In the genomic region with DNA sequence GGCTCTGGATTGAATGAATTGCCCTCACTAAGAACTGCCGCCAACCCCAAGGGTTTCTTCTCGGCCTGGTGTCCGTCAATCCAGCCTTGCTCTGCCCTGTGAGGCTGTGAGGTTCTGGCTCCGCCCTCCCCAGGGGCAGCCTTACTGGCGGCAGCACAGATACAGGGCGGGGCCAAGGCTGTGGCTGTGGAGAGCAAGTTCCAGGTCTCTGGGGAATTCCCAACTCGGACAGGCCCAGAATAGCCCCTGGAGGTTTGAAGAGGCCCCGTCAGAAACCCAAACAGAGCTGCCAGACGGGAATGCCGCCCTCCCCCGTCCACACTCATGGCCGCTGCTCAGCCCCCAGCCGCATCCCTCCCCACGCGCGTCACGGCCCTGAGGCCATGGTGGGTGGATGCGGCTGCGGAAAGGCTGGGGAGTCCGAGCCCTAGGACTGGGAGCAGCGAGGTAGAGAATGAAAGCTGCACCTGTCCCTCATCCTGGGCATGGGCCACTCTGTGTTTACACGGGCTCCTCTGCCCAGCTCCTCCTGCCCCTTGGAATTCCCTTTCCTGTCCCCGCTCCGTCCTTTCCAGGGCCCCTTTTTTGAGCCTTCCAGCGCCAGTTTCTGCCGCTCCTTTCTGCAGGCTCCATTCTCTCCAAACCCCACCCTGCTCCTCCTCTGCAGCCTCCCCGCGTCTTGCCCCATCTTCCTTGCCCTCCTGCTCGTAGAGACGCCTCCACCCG, we compare ENCODE assay signal across 8 cellular contexts. TPM values are rescaled to one million over a fixed set of nuclear protein-coding genes. Genes with fewer than 3 reads are reported as not detected.
A peak's percentile ranks its signal among the peaks of the same experiment; 100 is the strongest.
DNase-seq lines count a peak whose midpoint lies in the region; ATAC-seq, FAIRE-seq and TF ChIP-seq lines count a peak whose summit lies in the region.

No MANE protein-coding gene starts in this region.

- H2BK120ac ChIP-seq in H1 (replicated peaks; ENCODE audit: low read depth, low read length), result no peak overlapping the region

- 1% methylated on average over 31 of the region's 31 CpGs; no CpG with 5 or more reads in 1 of the 2 experiments for WGBS in H1 (ENCODE audit: extremely low coverage in 1 of 2, insufficient coverage in 1 of 2, insufficient read length in 1 of 2, insufficient replicate concordance in 2 of 2, low coverage in 1 of 2, low lambda C conversion rate in 2 of 2, missing lambda C conversion rate in 1 of 2), 2 experiments

- intact Hi-C loops in lower lobe of right lung (cut with DNase I), result no loop called here

- H4K20me1 ChIP-seq in H1 (replicated peaks in 1 of 2; ENCODE audit: control insufficient read depth in 1 of 2, insufficient read depth in 2 of 2, low read length in 2 of 2), result peaks cover 15 to 21% of the 10 kb centered on the region in 2 experiments

- POLR2A ChIA-PET in GM10248 (lab: Yijun Ruan, JAX), result interaction anchor here (0.6 to 2.0 kb wide), 2 partner anchors 10 to 43 kb away, joined by 5 read pairs; no protein-coding TSS in a partner anchor
- POLR2A ChIA-PET in H1 (lab: Charles Lee; ENCODE audit: partially characterized antibody), result interaction anchor here (0.6 to 4.0 kb wide), 17 partner anchors 9 to 220 kb away, joined by 3 to 31 read pairs (median 4); a partner anchor contains a TSS

- H3K79me2 ChIP-seq in H1 (ENCODE audit: control insufficient read depth in 1 of 2, insufficient read depth in 2 of 2, low read length in 2 of 2), result peaks cover 7 to 30% of the 10 kb centered on the region in 2 experiments

- H3K4me1 ChIP-seq in H1 (replicated peaks in 1 of 4; ENCODE audit: control insufficient read depth in 3 of 4, insufficient read depth in 4 of 4, low read length in 3 of 4) (peaks cover 0 to 52% (median 42%) of the 10 kb centered on the region in 4 experiments; a peak in 6 of 7 replicates), lower lobe of right lung (peaks cover 61% of the 10 kb centered on the region)

- peaks cover 6 to 25% (median 10%) of the 10 kb centered on the region in 4 experiments for H3K36me3 ChIP-seq in H1 (ENCODE audit: control insufficient read depth in 2 of 4, insufficient read depth in 4 of 4, low read length in 3 of 4)
- peaks cover 21% of the 10 kb centered on the region for H3K36me3 ChIP-seq in lower lobe of right lung

- H2AFZ ChIP-seq in H1 (ENCODE audit: low read length), result no peak overlapping the region

- no peaks in the 10 kb centered on the region; the same call in 1 of the 2 replicates for H3K79me1 ChIP-seq in H1 (ENCODE audit: low read depth, low read length)

- H3K27ac ChIP-seq in H1 (ENCODE audit: low read depth, low read length), result peak overlapping the region; percentile 64
- peak overlapping the region; percentile 80 for H3K27ac ChIP-seq in lower lobe of right lung

- ATAC-seq in HG03108 (IDR thresholded peaks at IDR 0.05; ENCODE audit: unreplicated experiment) (peak; percentile 39), lower lobe of right lung (peak; percentile 79 to 80), GM19452 (IDR thresholded peaks at IDR 0.05; ENCODE audit: unreplicated experiment) (no peak)

- H3K9me3 ChIP-seq in H1 (ENCODE audit: insufficient read depth in 2 of 2, low read depth in 1 of 2, low read length in 1 of 2) (no peaks in the 10 kb centered on the region), lower lobe of right lung (no peaks in the 10 kb centered on the region)

- no peak for TF ChIP-seq EP300 in H1 (IDR thresholded peaks at IDR 0.05; ENCODE audit: borderline replicate concordance in 1 of 2, low read depth in 2 of 2, low read length in 2 of 2)

- H4K5ac ChIP-seq in H1 (ENCODE audit: insufficient read length, low read depth, low read length), result peak overlapping the region; percentile 73

- no peak overlapping the region for H2BK20ac ChIP-seq in H1 (ENCODE audit: low read length)

- peak overlapping the region; percentile 19; the same call in 1 of the 2 replicates for H2BK12ac ChIP-seq in H1 (ENCODE audit: low read depth, low read length)

- no peak for TF ChIP-seq RAD21 in H1 (IDR thresholded peaks at IDR 0.05 in 1 of 2, conservative IDR thresholded peaks at IDR 0.05 in 1 of 2; ENCODE audit: low read depth in 2 of 2, low read length in 2 of 2)

- H3K23me2 ChIP-seq in H1 (ENCODE audit: low read depth, low read length), result peaks cover 36% of the 10 kb centered on the region

- TF ChIP-seq CTCF in GM10248 (IDR thresholded peaks at IDR 0.05; ENCODE audit: control extremely low read depth, extremely low read depth, low read depth, missing control alignments) (no peak), H1 (IDR thresholded peaks at IDR 0.05; ENCODE audit: control extremely low read depth in 1 of 3, insufficient read depth in 1 of 3, low read depth in 1 of 3, low read length in 3 of 3) (no peak), lower lobe of right lung (IDR thresholded peaks at IDR 0.05) (no peak)

- H3K4ac ChIP-seq in H1 (replicated peaks; ENCODE audit: insufficient read length, low read depth, low read length), result peak overlapping the region; percentile 65

- H3K27me3 ChIP-seq in H1 (replicated peaks in 1 of 4; ENCODE audit: control insufficient read depth in 3 of 4, extremely low read depth in 1 of 4, insufficient read depth in 3 of 4, low read length in 3 of 4) (no peaks in the 10 kb centered on the region), lower lobe of right lung (ENCODE audit: low read depth) (no peaks in the 10 kb centered on the region)

- DNase-seq in GM10248 (ENCODE audit: extremely low spot score) (peak; percentile 89), NCI-H526 (lab: John Stamatoyannopoulos, UW) (peak; percentile 96 to 99), H1 (ENCODE audit: low read depth in 1 of 2, low spot score in 2 of 2) (peak; percentile 86 to 90), lower lobe of right lung (peak; percentile 98)
- peak; percentile 87 to 92 for DNase-seq in activated CD4-positive, alpha-beta T cell treated with anti-CD3 and anti-CD28 coated beads, Interleukin-2, amount 50 U/mL, for 48 hours
- peak in 2 of 3 experiments; percentile 43 to 84 for DNase-seq in stimulated activated CD4-positive, alpha-beta T cell treated with anti-CD3 and anti-CD28 coated beads, TNF-alpha, amount 100 ng/mL, for 24 hours (ENCODE audit: low read depth in 3 of 3)

- CTCF ChIA-PET in GM10248 (lab: Yijun Ruan, JAX) (interaction anchor here (1.0 kb wide), 1 partner anchor 21 kb away, joined by 3 read pairs; no protein-coding TSS in a partner anchor), H1 (lab: Charles Lee; ENCODE audit: partially characterized antibody) (interaction anchor here (1.1 kb wide), 1 partner anchor 37 kb away, joined by 5 read pairs; no protein-coding TSS in a partner anchor)

- no peak overlapping the region for H3K23ac ChIP-seq in H1 (ENCODE audit: insufficient read length)

- peak overlapping the region; percentile 74 for H4K8ac ChIP-seq in H1 (ENCODE audit: extremely low read depth, insufficient read depth, low read length)

- FAIRE-seq in H1 (lab: Jason Lieb, UNC), result peak; percentile 94

- peak overlapping the region; percentile 92; the same call in 1 of the 2 replicates for H2BK5ac ChIP-seq in H1 (ENCODE audit: low read depth, low read length)

- peak overlapping the region; percentile 91 to 92 for H3K4me2 ChIP-seq in H1 (ENCODE audit: insufficient read depth in 1 of 2, low read depth in 2 of 2, low read length in 2 of 2)

- no peak overlapping the region for H3K56ac ChIP-seq in H1 (replicated peaks; ENCODE audit: insufficient read length, low read depth, low read length)

- no peak overlapping the region for H2AK5ac ChIP-seq in H1 (ENCODE audit: low read depth, low read length)

- peak overlapping the region; percentile 65 for H3K18ac ChIP-seq in H1 (ENCODE audit: extremely low read depth, low read length)

- peak overlapping the region; percentile 90 for H4K91ac ChIP-seq in H1 (replicated peaks; ENCODE audit: insufficient read length, low read length)

- H3K4me3 ChIP-seq in H1 (ENCODE audit: extremely low read depth in 1 of 4, insufficient read depth in 2 of 4, low read depth in 3 of 4, low read length in 4 of 4), result peak overlapping the region; percentile 75 to 85 (median 82)
- peak overlapping the region; percentile 61 for H3K4me3 ChIP-seq in lower lobe of right lung

- H3K14ac ChIP-seq in H1 (ENCODE audit: insufficient read length), result no peak overlapping the region

- TF ChIP-seq POLR2A in H1 (IDR thresholded peaks at IDR 0.05; ENCODE audit: control extremely low read depth in 1 of 2, low read depth in 2 of 2, low read length in 2 of 2), result peak in 1 of 2 experiments; percentile 78; a peak in 1 of 3 replicates

- H3K9ac ChIP-seq in H1 (replicated peaks in 1 of 4; ENCODE audit: extremely low read depth in 1 of 4, low read depth in 3 of 4, low read length in 3 of 4), result peak overlapping the region in 3 of 4 experiments; percentile 26 to 48 (median 45); a peak in 4 of 7 replicates

- no peak overlapping the region; the same call in 1 of the 2 replicates for H2BK15ac ChIP-seq in H1 (ENCODE audit: low read length)

RNA-seq across cellular contexts. Expression of a gene that starts 0.7 kb away (rescaled TPM):
- 12.8 and 16.6 TPM in 2 replicates for total RNA-seq in H1 (2021; fragmentation: NEBNext Ultra II Directional; extraction: Animal tissue kit (Norgen Biotek cat#: 25700))
- polyA plus RNA-seq in H1 (2011; rRNA removed), result 32.6 and 49.7 TPM in 2 replicates
- 36.1 TPM for polyA plus RNA-seq in H1 (2011; cell fraction: cytosol; rRNA removed)
- 233 TPM for polyA plus RNA-seq in H1 (2011; cell fraction: nucleus; rRNA removed)
- 25.4 to 32.2 TPM (median 26.8 TPM) in 4 replicates for polyA plus RNA-seq in H1 (2012, experiment 1 of 2)
- 12.5 TPM for polyA plus RNA-seq in H1 (2012, experiment 2 of 2)
- polyA plus RNA-seq in H1 (2013, experiment 1 of 2), result 16.5 TPM
- polyA plus RNA-seq in H1 (2013, experiment 2 of 2), result 13.8 TPM
- polyA minus RNA-seq in H1 (2011; rRNA and poly(A)+ RNA removed), result 4.5 and 8.5 TPM in 2 replicates
- polyA minus RNA-seq in H1 (2011; cell fraction: cytosol; rRNA and poly(A)+ RNA removed), result 5.9 TPM
- 29.9 TPM for polyA minus RNA-seq in H1 (2011; cell fraction: nucleus; rRNA and poly(A)+ RNA removed)
- total RNA-seq in lower lobe of right lung, result 3.2 TPM

RNA-seq across cellular contexts. Expression of a gene that starts 4.6 kb away (rescaled TPM):
- 56.4 and 56.6 TPM in 2 replicates for total RNA-seq in H1 (2021; fragmentation: NEBNext Ultra II Directional; extraction: Animal tissue kit (Norgen Biotek cat#: 25700))
- polyA plus RNA-seq in H1 (2011; rRNA removed), result 35.4 and 53.5 TPM in 2 replicates
- polyA plus RNA-seq in H1 (2011; cell fraction: cytosol; rRNA removed), result 61.5 TPM
- polyA plus RNA-seq in H1 (2011; cell fraction: nucleus; rRNA removed), result 143 TPM
- polyA plus RNA-seq in H1 (2012, experiment 1 of 2), result 53.2 to 67.0 TPM (median 62.3 TPM) in 4 replicates
- polyA plus RNA-seq in H1 (2012, experiment 2 of 2), result 60.2 TPM
- polyA plus RNA-seq in H1 (2013, experiment 1 of 2), result 43.2 TPM
- polyA plus RNA-seq in H1 (2013, experiment 2 of 2), result 44.5 TPM
- polyA minus RNA-seq in H1 (2011; rRNA and poly(A)+ RNA removed), result 5.8 and 8.3 TPM in 2 replicates
- polyA minus RNA-seq in H1 (2011; cell fraction: cytosol; rRNA and poly(A)+ RNA removed), result 19.6 TPM
- polyA minus RNA-seq in H1 (2011; cell fraction: nucleus; rRNA and poly(A)+ RNA removed), result 30.1 TPM
- total RNA-seq in lower lobe of right lung, result 18.1 TPM

RNA-seq across cellular contexts. Expression of a gene that starts 5.0 kb away (rescaled TPM):
- total RNA-seq in H1 (2021; fragmentation: NEBNext Ultra II Directional; extraction: Animal tissue kit (Norgen Biotek cat#: 25700)), result 376 and 380 TPM in 2 replicates
- polyA plus RNA-seq in H1 (2011; rRNA removed), result 219 and 357 TPM in 2 replicates
- 226 TPM for polyA plus RNA-seq in H1 (2011; cell fraction: cytosol; rRNA removed)
- polyA plus RNA-seq in H1 (2011; cell fraction: nucleus; rRNA removed), result 465 TPM
- 359 to 553 TPM (median 440 TPM) in 4 replicates for polyA plus RNA-seq in H1 (2012, experiment 1 of 2)
- polyA plus RNA-seq in H1 (2012, experiment 2 of 2), result 327 TPM
- 126 TPM for polyA plus RNA-seq in H1 (2013, experiment 1 of 2)
- polyA plus RNA-seq in H1 (2013, experiment 2 of 2), result 116 TPM
- 294 and 426 TPM in 2 replicates for polyA minus RNA-seq in H1 (2011; rRNA and poly(A)+ RNA removed)
- 315 TPM for polyA minus RNA-seq in H1 (2011; cell fraction: cytosol; rRNA and poly(A)+ RNA removed)
- polyA minus RNA-seq in H1 (2011; cell fraction: nucleus; rRNA and poly(A)+ RNA removed), result 159 TPM
- 169 TPM for total RNA-seq in lower lobe of right lung

RNA-seq across cellular contexts. Expression of a gene that starts 8.9 kb away (rescaled TPM):
- 1.9 and 2.9 TPM in 2 replicates for total RNA-seq in H1 (2021; fragmentation: NEBNext Ultra II Directional; extraction: Animal tissue kit (Norgen Biotek cat#: 25700))
- 1.9 and 4.3 TPM in 2 replicates for polyA plus RNA-seq in H1 (2011; rRNA removed)
- 4.8 TPM for polyA plus RNA-seq in H1 (2011; cell fraction: cytosol; rRNA removed)
- polyA plus RNA-seq in H1 (2011; cell fraction: nucleus; rRNA removed), result 18.5 TPM
- 2.4 to 5.6 TPM (median 3.9 TPM) in 4 replicates for polyA plus RNA-seq in H1 (2012, experiment 1 of 2)
- 1.9 TPM for polyA plus RNA-seq in H1 (2012, experiment 2 of 2)
- polyA plus RNA-seq in H1 (2013, experiment 1 of 2), result 1.4 TPM
- 1.6 TPM for polyA plus RNA-seq in H1 (2013, experiment 2 of 2)
- 6.9 and 15.2 TPM in 2 replicates for polyA minus RNA-seq in H1 (2011; rRNA and poly(A)+ RNA removed)
- 4.5 TPM for polyA minus RNA-seq in H1 (2011; cell fraction: cytosol; rRNA and poly(A)+ RNA removed)
- polyA minus RNA-seq in H1 (2011; cell fraction: nucleus; rRNA and poly(A)+ RNA removed), result 3.7 TPM
- total RNA-seq in lower lobe of right lung, result 248 TPM

RNA-seq across cellular contexts. Expression of a gene that starts 20.8 kb away (rescaled TPM):
- total RNA-seq in H1 (2021; fragmentation: NEBNext Ultra II Directional; extraction: Animal tissue kit (Norgen Biotek cat#: 25700)), result 142 and 145 TPM in 2 replicates
- polyA plus RNA-seq in H1 (2011; rRNA removed), result 139 and 161 TPM in 2 replicates
- polyA plus RNA-seq in H1 (2011; cell fraction: cytosol; rRNA removed), result 178 TPM
- 343 TPM for polyA plus RNA-seq in H1 (2011; cell fraction: nucleus; rRNA removed)
- polyA plus RNA-seq in H1 (2012, experiment 1 of 2), result 136 to 146 TPM (median 138 TPM) in 4 replicates
- 121 TPM for polyA plus RNA-seq in H1 (2012, experiment 2 of 2)
- 91.3 TPM for polyA plus RNA-seq in H1 (2013, experiment 1 of 2)
- 83.2 TPM for polyA plus RNA-seq in H1 (2013, experiment 2 of 2)
- polyA minus RNA-seq in H1 (2011; rRNA and poly(A)+ RNA removed), result 234 and 269 TPM in 2 replicates
- polyA minus RNA-seq in H1 (2011; cell fraction: cytosol; rRNA and poly(A)+ RNA removed), result 97.8 TPM
- 174 TPM for polyA minus RNA-seq in H1 (2011; cell fraction: nucleus; rRNA and poly(A)+ RNA removed)
- 21.8 TPM for total RNA-seq in lower lobe of right lung
